Comparison of ENCODE assay signal across 16 cellular contexts in the genomic region with DNA sequence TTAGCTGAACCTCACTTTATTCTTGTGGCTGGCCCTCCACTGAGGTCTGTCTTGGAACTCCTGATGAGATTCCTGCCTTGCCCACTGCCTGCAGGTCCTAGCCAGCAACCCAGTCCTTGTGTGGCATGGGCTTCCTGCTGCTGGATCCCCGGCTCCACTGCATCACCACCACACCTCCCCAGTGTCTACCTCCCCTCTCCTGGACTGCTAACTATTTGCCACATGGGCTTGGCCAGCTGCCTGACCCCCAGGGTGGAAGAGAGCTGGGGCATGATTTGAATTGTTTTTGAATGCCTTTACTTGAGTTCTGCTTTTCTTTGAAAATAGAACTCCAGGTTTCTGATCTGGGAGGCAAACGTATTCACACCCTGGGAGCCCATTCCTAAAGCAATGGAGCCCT. TPM values are rescaled to one million over a fixed set of nuclear protein-coding genes. Genes with fewer than 3 reads are reported as not detected.
DNase-seq lines count a peak whose midpoint lies in the region; ATAC-seq, FAIRE-seq and TF ChIP-seq lines count a peak whose summit lies in the region.
"Had no signal": no experiment of that assay in that cellular context is flagged by ENCODE, and none has a peak within 500 bp of the region (broad histone marks: within the 10 kb centered on the region; RNA-seq: fewer than 3 reads in every experiment).

No MANE protein-coding gene starts in this region.

- H3K9me3 ChIP-seq in pancreas: no peaks in the 10 kb centered on the region
- H3K9me3 ChIP-seq: A549, Caco-2 had no signal

- FAIRE-seq in pancreas (lab: Jason Lieb, UNC): no peak
- FAIRE-seq: A549, GM12891, GM19239, HTR-8/SVneo had no signal

- no peaks in the 10 kb centered on the region for H3K36me3 ChIP-seq in pancreas

- H3K4me3 ChIP-seq in pancreas: no peak overlapping the region
- H3K4me3 ChIP-seq: A549 had no signal

- H3K27ac ChIP-seq in foreskin keratinocyte (no peak overlapping the region), pancreas (no peak overlapping the region)
- H3K27ac ChIP-seq: A549 had no signal

- H3K27me3 ChIP-seq in foreskin keratinocyte: no peaks in the 10 kb centered on the region
- H3K27me3 ChIP-seq in pancreas: no peaks in the 10 kb centered on the region

- intact Hi-C loops in pancreas (cut with DNase I): no loop called here
- intact Hi-C loops in posterior cingulate gyrus (cut with DNase I): no loop called here

- DNase-seq in EH (ENCODE audit: low read depth) (peak; percentile 55), M059J (ENCODE audit: low read depth) (peak; percentile 83), foreskin keratinocyte (no peak), pancreas (peak in 4 of 6 donors; percentile 6 to 32 (median 22)), RKO (ENCODE audit: low spot score) (no peak), posterior cingulate gyrus (no peak)
- DNase-seq: Caco-2, NCI-H1092, NCI-H1694 treated with DMSO at 0.1 percent for 48 hours had no signal

- 61 to 75% methylated on average over 2 of the region's 2 CpGs for WGBS in pancreas, 2 donors

- TF ChIP-seq CTCF in foreskin keratinocyte (conservative IDR thresholded peaks at IDR 0.05): no peak
- no peak for TF ChIP-seq CTCF in pancreas (IDR thresholded peaks at IDR 0.05)

- ATAC-seq in foreskin keratinocyte: peak; percentile 11
- peak in 3 of 4 donors; percentile 39 to 64 (median 58) for ATAC-seq in pancreas
- no peak for ATAC-seq in GM21515 (IDR thresholded peaks at IDR 0.05; ENCODE audit: unreplicated experiment)
- no peak for ATAC-seq in HG02970 (IDR thresholded peaks at IDR 0.05; ENCODE audit: low FRiP score, unreplicated experiment)
- ATAC-seq: A549, Right ventricle myocardium inferior had no signal

- H3K4me1 ChIP-seq in foreskin keratinocyte (no peaks in the 10 kb centered on the region), pancreas (peaks cover 0 to 6% (median 0%) of the 10 kb centered on the region in 3 donors)
- H3K4me1 ChIP-seq: A549, Caco-2 had no signal

RNA-seq across cellular contexts. Expression of a gene that starts 41.2 kb away (rescaled TPM):
- total RNA-seq in M059J (2014; rRNA removed; shearing (Covaris generic)): not detected in 2 replicates
- total RNA-seq in foreskin keratinocyte (0.10 and 0.39 TPM in 2 replicates), pancreas (1 to 10 TPM in 3 of 6 donors, under 1 TPM in 3; 0.61 to 2.4 (median 0.97) TPM)
- polyA plus RNA-seq in foreskin keratinocyte (0.18 and 0.20 TPM in 2 replicates), pancreas (1 to 10 TPM; 2.1 to 3.5 TPM)
- total RNA-seq: Caco-2, Right ventricle myocardium inferior had no signal

Comparison
In these comparisons a context has a peak if more than half of its experiments do, and no peak if none do; other contexts are left out.
1. DNase-seq: peak in EH (single experiment), M059J (single experiment) and pancreas (4 of 6); none in foreskin keratinocyte (0 of 2), RKO (single experiment) and posterior cingulate gyrus (0 of 10).
2. ATAC-seq: peak in foreskin keratinocyte (single experiment) and pancreas (3 of 4); none in GM21515 (single experiment) and HG02970 (single experiment).